ENCODE assay signal across 8 cellular contexts in genomic region chr17:63549946-63550815, GRCh38. TPM values are rescaled to one million over a fixed set of nuclear protein-coding genes. Genes with fewer than 3 reads are reported as not detected.
DNase-seq lines count a peak whose midpoint lies in the region; ATAC-seq and TF ChIP-seq lines count a peak whose summit lies in the region.

A gene with protein sequence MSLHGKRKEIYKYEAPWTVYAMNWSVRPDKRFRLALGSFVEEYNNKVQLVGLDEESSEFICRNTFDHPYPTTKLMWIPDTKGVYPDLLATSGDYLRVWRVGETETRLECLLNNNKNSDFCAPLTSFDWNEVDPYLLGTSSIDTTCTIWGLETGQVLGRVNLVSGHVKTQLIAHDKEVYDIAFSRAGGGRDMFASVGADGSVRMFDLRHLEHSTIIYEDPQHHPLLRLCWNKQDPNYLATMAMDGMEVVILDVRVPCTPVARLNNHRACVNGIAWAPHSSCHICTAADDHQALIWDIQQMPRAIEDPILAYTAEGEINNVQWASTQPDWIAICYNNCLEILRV (plus strand): TSS chr17:63550477. CDS start chr17:63550678, 201 bp downstream.

- TF ChIP-seq POLR2A in uterus (IDR thresholded peaks at IDR 0.05), result peak; percentile 34 to 44

- H3K4me3 ChIP-seq in right atrium auricular region, result peak within 1 kb of the TSS; percentile 82 to 92
- peak within 1 kb of the TSS; percentile 61 to 90 for H3K4me3 ChIP-seq in uterus

- intact Hi-C loops in T-helper 2 cell treated with Interferon-gamma antibody and Interleukin-4, amounts not matched to agents 100 ng/mL and 5 ng/mL, for 36 hours (cut with micrococcal nuclease), result loop anchor here (1.0 to 2.0 kb wide), 7 partner anchors 27 to 293 kb away; partner anchors contain the start of genes CYB561, DDX42, KCNH6 and MAP3K3
- intact Hi-C loops in uterus (cut with DNase I; ENCODE audit: low total_unique reads), result no loop called here

- H3K36me3 ChIP-seq in right atrium auricular region (no peaks in the 10 kb centered on the region), uterus (no peaks in the 10 kb centered on the region)

- H3K27me3 ChIP-seq in right atrium auricular region (no peaks in the 10 kb centered on the region), uterus (no peaks in the 10 kb centered on the region)

- DNase-seq in NCI-H187 treated with DMSO at 0.1 percent for 48 hours (lab: John Stamatoyannopoulos, UW) (peak; percentile 95), anterior cingulate cortex (lab: John Stamatoyannopoulos, UW) (peak; percentile 90 to 100 (median 99)), right atrium auricular region (ENCODE audit: low spot score) (peak; percentile 100), pulmonary artery endothelial cell (ENCODE audit: low read depth, low spot score) (peak; percentile 99), uterus (peak; percentile 100)

- H3K4me1 ChIP-seq in right atrium auricular region (peaks cover 0 to 50% of the 10 kb centered on the region in 2 donors), uterus (peaks cover 0 to 12% of the 10 kb centered on the region in 2 donors)

- TF ChIP-seq CTCF in right atrium auricular region (IDR thresholded peaks at IDR 0.05) (peak in 1 of 2 donors; percentile 17), uterus (IDR thresholded peaks at IDR 0.05) (no peak)

- no peaks in the 10 kb centered on the region for H3K9me3 ChIP-seq in right atrium auricular region
- no peaks in the 10 kb centered on the region for H3K9me3 ChIP-seq in uterus

- H3K27ac ChIP-seq in right atrium auricular region (peak within 1 kb of the TSS; percentile 93 to 94), uterus (peak within 1 kb of the TSS; percentile 88 to 92)

- peak; percentile 90 for ATAC-seq in GM18499 (IDR thresholded peaks at IDR 0.05; ENCODE audit: insufficient read depth, unreplicated experiment)
- ATAC-seq in HG02943 (IDR thresholded peaks at IDR 0.05; ENCODE audit: low read depth, unreplicated experiment), result peak; percentile 93

RNA-seq across cellular contexts. Expression of the gene that starts here (rescaled TPM):
- 128 and 131 TPM in 2 replicates for total RNA-seq in T-helper 2 cell treated with Interferon-gamma antibody and Interleukin-4, amounts not matched to agents 100 ng/mL and 5 ng/mL, for 36 hours
- total RNA-seq in right atrium auricular region (10 to 100 TPM; 26.9 to 31.8 TPM), pulmonary artery endothelial cell (24.0 and 31.3 TPM in 2 replicates), uterus (10 to 100 TPM in 3 of 4 donors, 1 to 10 TPM in 1; 5.6 to 51.1 (median 25.1) TPM)

Comparison
In these comparisons a context has a peak if more than half of its experiments do, and no peak if none do; other contexts are left out.
1. Peak in every context shown above with its lines: DNase-seq, ATAC-seq, H3K4me3 ChIP-seq and H3K27ac ChIP-seq.